11 cellular contexts compared by ENCODE assay signal in genomic region chr2:233990261-233990798, GRCh38.
DNase-seq lines count a peak whose midpoint lies in the region; ATAC-seq and TF ChIP-seq lines count a peak whose summit lies in the region.
"Had no signal": no experiment of that assay in that cellular context is flagged by ENCODE, and none has a peak within 500 bp of the region (broad histone marks: within the 10 kb centered on the region; RNA-seq: fewer than 3 reads in every experiment).

No MANE protein-coding gene starts in this region.

- no TSS peak for BruUV-seq in A673 (replicated peaks; lab: Mats Ljungman, UMichigan)

- H3K27me3 ChIP-seq in A673 (replicated peaks; ENCODE audit: insufficient read depth, low read depth, low read length, poor library complexity): no peaks in the 10 kb centered on the region
- no peaks in the 10 kb centered on the region for H3K27me3 ChIP-seq in vagina

- DNase-seq in activated T-cell treated with anti-CD3 and anti-CD28 coated beads, Interleukin-2, amount 50 U/mL, for 48 hours: peak; percentile 59 to 67
- peak; percentile 14 for DNase-seq in stimulated activated CD4-positive, alpha-beta T cell treated with anti-CD3 and anti-CD28 coated beads, Interleukin-4, amount 100 ng/mL, for 1 hour
- no peak for DNase-seq in A673 (ENCODE audit: low spot score)
- DNase-seq in coronary artery (ENCODE audit: low spot score): no peak
- DNase-seq in HUDEP-2 (lab: John Stamatoyannopoulos, UW; ENCODE audit: unreplicated experiment in 76 of 76): no peak
- no peak for DNase-seq in vagina (ENCODE audit: extremely low spot score in 2 of 2)
- DNase-seq: GF-D8, psoas muscle, T1000 had no signal

- CTCF ChIA-PET in A673 (lab: Charles Lee): no interaction called here

- H3K27ac ChIP-seq in A673 (ENCODE audit: low read depth, low read length, poor library complexity, severe bottlenecking): no peak overlapping the region
- no peak overlapping the region for H3K27ac ChIP-seq in coronary artery
- H3K27ac ChIP-seq in vagina: no peak overlapping the region
- H3K27ac ChIP-seq: psoas muscle had no signal

- H3K4me1 ChIP-seq in A673 (ENCODE audit: insufficient read depth, low read length, poor library complexity, severe bottlenecking): no peaks in the 10 kb centered on the region
- no peaks in the 10 kb centered on the region for H3K4me1 ChIP-seq in vagina
- H3K4me1 ChIP-seq: psoas muscle had no signal

- ATAC-seq in GM19035 (IDR thresholded peaks at IDR 0.05; ENCODE audit: unreplicated experiment) (peak; percentile 60), HG03342 (IDR thresholded peaks at IDR 0.05; ENCODE audit: unreplicated experiment) (peak; percentile 73)
- ATAC-seq: psoas muscle had no signal

- POLR2A ChIA-PET in A673 (lab: Charles Lee; ENCODE audit: low non-redundant PET): no interaction called here

- H3K9me3 ChIP-seq in A673 (ENCODE audit: low read depth, low read length, poor library complexity, severe bottlenecking) (no peaks in the 10 kb centered on the region), vagina (no peaks in the 10 kb centered on the region)
- H3K9me3 ChIP-seq: psoas muscle had no signal

- TF ChIP-seq CTCF in A673 (conservative IDR thresholded peaks at IDR 0.05; ENCODE audit: low read depth, low read length): no peak
- no peak for TF ChIP-seq CTCF in coronary artery (IDR thresholded peaks at IDR 0.05)
- no peak for TF ChIP-seq CTCF in vagina (IDR thresholded peaks at IDR 0.05)

- intact Hi-C loops in A673 (cut with micrococcal nuclease; ENCODE audit: unreplicated experiment): no loop called here
- intact Hi-C loops in vagina (cut with DNase I): no loop called here

- H3K4me3 ChIP-seq in A673 (ENCODE audit: low read depth, low read length, poor library complexity, severe bottlenecking): no peak overlapping the region
- H3K4me3 ChIP-seq in coronary artery: no peak overlapping the region
- no peak overlapping the region for H3K4me3 ChIP-seq in vagina
- H3K4me3 ChIP-seq: psoas muscle had no signal

- H3K36me3 ChIP-seq in A673 (ENCODE audit: insufficient read depth, low read length, poor library complexity, severe bottlenecking) (no peaks in the 10 kb centered on the region), vagina (no peaks in the 10 kb centered on the region)

- no peak for TF ChIP-seq POLR2A in vagina (IDR thresholded peaks at IDR 0.05)

Comparison
In these comparisons a context has a peak if more than half of its experiments do, and no peak if none do; other contexts are left out.
1. DNase-seq: peak in activated T-cell treated with anti-CD3 and anti-CD28 coated beads, Interleukin-2, amount 50 U/mL, for 48 hours (2 of 2) and stimulated activated CD4-positive, alpha-beta T cell treated with anti-CD3 and anti-CD28 coated beads, Interleukin-4, amount 100 ng/mL, for 1 hour (single experiment); none in A673 (single experiment), coronary artery (single experiment), HUDEP-2 (0 of 76) and vagina (0 of 2).